In the genomic region with DNA sequence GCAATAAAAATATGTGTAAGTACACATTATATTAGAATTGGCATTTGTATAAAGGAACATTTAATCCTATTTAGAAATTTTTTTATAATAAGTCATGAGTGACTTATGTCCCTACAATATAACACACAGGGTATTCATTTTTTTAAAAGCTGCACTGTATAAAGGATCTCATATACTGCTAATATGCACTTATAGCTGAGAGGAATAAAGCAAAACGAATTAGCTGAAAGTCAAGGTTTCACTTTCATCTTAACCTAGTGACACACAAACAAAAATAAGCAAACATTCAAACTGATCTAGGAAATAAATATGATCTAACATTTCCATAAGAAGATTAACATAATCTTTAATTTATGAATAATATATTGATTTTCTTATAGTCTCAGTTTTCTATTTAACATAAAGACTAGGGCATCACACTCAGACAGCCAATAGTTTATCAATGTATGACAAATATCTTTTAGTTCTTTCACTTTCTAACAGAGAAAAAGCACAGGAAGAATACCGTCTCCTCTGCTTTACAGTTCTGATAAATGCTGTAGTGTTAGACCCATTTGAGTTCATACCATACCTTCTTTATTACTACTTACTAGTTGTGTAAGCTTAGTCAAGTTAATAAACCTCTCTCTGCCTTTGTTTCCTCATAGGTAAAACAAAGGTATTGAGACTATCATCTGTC, we compare ENCODE assay signal across 18 cellular contexts. TPM values are rescaled to one million over a fixed set of nuclear protein-coding genes. Genes with fewer than 3 reads are reported as not detected.
DNase-seq lines count a peak whose midpoint lies in the region; ATAC-seq, FAIRE-seq and TF ChIP-seq lines count a peak whose summit lies in the region.
"Had no signal": no experiment of that assay in that cellular context is flagged by ENCODE, and none has a peak within 500 bp of the region (broad histone marks: within the 10 kb centered on the region; RNA-seq: fewer than 3 reads in every experiment).

No MANE protein-coding gene starts in this region.

- ATAC-seq in GM18519 (IDR thresholded peaks at IDR 0.05; ENCODE audit: low FRiP score, unreplicated experiment) (peak; percentile 70), GM21381 (IDR thresholded peaks at IDR 0.05; ENCODE audit: unreplicated experiment) (peak; percentile 71), HG03175 (IDR thresholded peaks at IDR 0.05; ENCODE audit: unreplicated experiment) (peak; percentile 73), body of pancreas (no peak)

- H4K20me1 ChIP-seq in H1 (replicated peaks in 1 of 2; ENCODE audit: control insufficient read depth in 1 of 2, insufficient read depth in 2 of 2, low read length in 2 of 2) (no peaks in the 10 kb centered on the region), Karpas-422 (ENCODE audit: insufficient read depth, low read depth, low read length) (no peaks in the 10 kb centered on the region)

- no peak for FAIRE-seq in H1 (lab: Jason Lieb, UNC)
- FAIRE-seq: bronchial epithelial cell had no signal

- no peaks in the 10 kb centered on the region for H3K9me2 ChIP-seq in Karpas-422 (replicated peaks; ENCODE audit: insufficient read depth, low read length)

- no peaks in the 10 kb centered on the region for H3K27me3 ChIP-seq in H1 (replicated peaks in 1 of 4; ENCODE audit: control insufficient read depth in 3 of 4, extremely low read depth in 1 of 4, insufficient read depth in 3 of 4, low read length in 3 of 4)
- no peaks in the 10 kb centered on the region for H3K27me3 ChIP-seq in body of pancreas
- no peaks in the 10 kb centered on the region for H3K27me3 ChIP-seq in Karpas-422 (ENCODE audit: low read length)

- DNase-seq in H1 (ENCODE audit: low read depth in 1 of 2, low spot score in 2 of 2) (no peak), body of pancreas (no peak), Karpas-422 (no peak), NCI-H187 treated with DMSO at 0.1 percent for 48 hours (lab: John Stamatoyannopoulos, UW) (no peak), NCI-H748 (lab: John Stamatoyannopoulos, UW; ENCODE audit: unreplicated experiment) (no peak)
- DNase-seq: activated CD4-positive, alpha-beta T cell treated with anti-CD3 and anti-CD28 coated beads for 4 hours; activated naive CD4-positive, alpha-beta T cell; Caco-2; hippocampal formation; KBM-7; NCI-H2107 had no signal

- H3K9ac ChIP-seq in H1 (replicated peaks in 1 of 4; ENCODE audit: extremely low read depth in 1 of 4, low read depth in 3 of 4, low read length in 3 of 4): no peak overlapping the region
- no peak overlapping the region for H3K9ac ChIP-seq in Karpas-422 (ENCODE audit: low read length)

- 90% methylated on average over 2 of the region's 2 CpGs; no CpG with 5 or more reads in 1 of the 2 experiments for WGBS in H1 (ENCODE audit: extremely low coverage in 1 of 2, insufficient coverage in 1 of 2, insufficient read length in 1 of 2, insufficient replicate concordance in 2 of 2, low coverage in 1 of 2, low lambda C conversion rate in 2 of 2, missing lambda C conversion rate in 1 of 2), 2 experiments
- WGBS in body of pancreas, 2 donors: 45 to 53% methylated on average over 2 of the region's 2 CpGs

- H3K79me2 ChIP-seq in H1 (ENCODE audit: control insufficient read depth in 1 of 2, insufficient read depth in 2 of 2, low read length in 2 of 2) (no peaks in the 10 kb centered on the region), Karpas-422 (ENCODE audit: low read length) (no peaks in the 10 kb centered on the region)

- H4K91ac ChIP-seq in H1 (replicated peaks; ENCODE audit: insufficient read length, low read length): no peak overlapping the region

- TF ChIP-seq EP300 in H1 (IDR thresholded peaks at IDR 0.05; ENCODE audit: borderline replicate concordance in 1 of 2, low read depth in 2 of 2, low read length in 2 of 2): no peak

- H2AFZ ChIP-seq in H1 (ENCODE audit: low read length) (0 out of 2 replicates have a peak overlapping the region, but pooled peaks have one; percentile 5), Karpas-422 (ENCODE audit: low read length) (no peak overlapping the region)

- H3K27ac ChIP-seq in H1 (ENCODE audit: low read depth, low read length): no peak overlapping the region
- H3K27ac ChIP-seq in body of pancreas: no peak overlapping the region
- no peak overlapping the region for H3K27ac ChIP-seq in Karpas-422 (ENCODE audit: low read length)
- H3K27ac ChIP-seq: thoracic aorta had no signal

- no peak overlapping the region for H2BK120ac ChIP-seq in H1 (replicated peaks; ENCODE audit: low read depth, low read length)

- H4K5ac ChIP-seq in H1 (ENCODE audit: insufficient read length, low read depth, low read length): no peak overlapping the region

- POLR2A ChIA-PET in H1 (lab: Charles Lee; ENCODE audit: partially characterized antibody): no interaction called here

- no peak overlapping the region for H2BK12ac ChIP-seq in H1 (ENCODE audit: low read depth, low read length)

- H3K18ac ChIP-seq in H1 (ENCODE audit: extremely low read depth, low read length): no peak overlapping the region

- CTCF ChIA-PET in H1 (lab: Charles Lee; ENCODE audit: partially characterized antibody): interaction anchor here (0.8 to 3.1 kb wide), 2 partner anchors 14 to 60 kb away, joined by 3 to 14 read pairs; no protein-coding TSS in a partner anchor

- H3K9me3 ChIP-seq in H1 (ENCODE audit: insufficient read depth in 2 of 2, low read depth in 1 of 2, low read length in 1 of 2) (no peaks in the 10 kb centered on the region), body of pancreas (no peaks in the 10 kb centered on the region), Karpas-422 (ENCODE audit: low read length) (no peaks in the 10 kb centered on the region)
- H3K9me3 ChIP-seq: Caco-2, thoracic aorta had no signal

- TF ChIP-seq CTCF in H1 (IDR thresholded peaks at IDR 0.05; ENCODE audit: control extremely low read depth in 1 of 3, insufficient read depth in 1 of 3, low read depth in 1 of 3, low read length in 3 of 3) (no peak), body of pancreas (IDR thresholded peaks at IDR 0.05) (no peak)

- H3K23ac ChIP-seq in H1 (ENCODE audit: insufficient read length): no peak overlapping the region

- H4K8ac ChIP-seq in H1 (ENCODE audit: extremely low read depth, insufficient read depth, low read length): no peak overlapping the region

- H3K4ac ChIP-seq in H1 (replicated peaks; ENCODE audit: insufficient read length, low read depth, low read length): no peak overlapping the region

- TF ChIP-seq RAD21 in H1 (IDR thresholded peaks at IDR 0.05 in 1 of 2, conservative IDR thresholded peaks at IDR 0.05 in 1 of 2; ENCODE audit: low read depth in 2 of 2, low read length in 2 of 2): no peak

- H3K4me2 ChIP-seq in H1 (ENCODE audit: insufficient read depth in 1 of 2, low read depth in 2 of 2, low read length in 2 of 2) (no peak overlapping the region), Karpas-422 (ENCODE audit: low read depth, low read length, poor library complexity, severe bottlenecking) (no peak overlapping the region)

- H3K4me1 ChIP-seq in H1 (replicated peaks in 1 of 4; ENCODE audit: control insufficient read depth in 3 of 4, insufficient read depth in 4 of 4, low read length in 3 of 4) (no peaks in the 10 kb centered on the region), body of pancreas (no peaks in the 10 kb centered on the region), Karpas-422 (ENCODE audit: low read length) (no peaks in the 10 kb centered on the region)
- H3K4me1 ChIP-seq: Caco-2 had no signal

- no peaks in the 10 kb centered on the region for H3K79me1 ChIP-seq in H1 (ENCODE audit: low read depth, low read length)

- no peak overlapping the region for H2AK5ac ChIP-seq in H1 (ENCODE audit: low read depth, low read length)

- no peak overlapping the region for H2BK5ac ChIP-seq in H1 (ENCODE audit: low read depth, low read length)

- no peaks in the 10 kb centered on the region for H3K23me2 ChIP-seq in H1 (ENCODE audit: low read depth, low read length)

- intact Hi-C loops in body of pancreas (cut with DNase I): no loop called here

- H3K4me3 ChIP-seq in H1 (ENCODE audit: extremely low read depth in 1 of 4, insufficient read depth in 2 of 4, low read depth in 3 of 4, low read length in 4 of 4): no peak overlapping the region
- H3K4me3 ChIP-seq in body of pancreas: no peak overlapping the region
- no peak overlapping the region for H3K4me3 ChIP-seq in Karpas-422 (ENCODE audit: low read length)
- H3K4me3 ChIP-seq: lung, thoracic aorta had no signal

- no peak overlapping the region for H3K14ac ChIP-seq in H1 (ENCODE audit: insufficient read length)

- H2BK15ac ChIP-seq in H1 (ENCODE audit: low read length): no peak overlapping the region

- no peak for TF ChIP-seq POLR2A in H1 (IDR thresholded peaks at IDR 0.05; ENCODE audit: control extremely low read depth in 1 of 2, low read depth in 2 of 2, low read length in 2 of 2)
- no peak for TF ChIP-seq POLR2A in body of pancreas (IDR thresholded peaks at IDR 0.05)

- H2BK20ac ChIP-seq in H1 (ENCODE audit: low read length): no peak overlapping the region

- no peak overlapping the region for H3K56ac ChIP-seq in H1 (replicated peaks; ENCODE audit: insufficient read length, low read depth, low read length)

- no peaks in the 10 kb centered on the region for H3K36me3 ChIP-seq in H1 (ENCODE audit: control insufficient read depth in 2 of 4, insufficient read depth in 4 of 4, low read length in 3 of 4)
- H3K36me3 ChIP-seq in body of pancreas (replicated peaks in 1 of 2; ENCODE audit: insufficient read depth in 1 of 2, low read depth in 2 of 2): no peaks in the 10 kb centered on the region
- no peaks in the 10 kb centered on the region for H3K36me3 ChIP-seq in Karpas-422 (ENCODE audit: insufficient read depth, low read length)
- H3K36me3 ChIP-seq: thoracic aorta had no signal

RNA-seq across cellular contexts. Expression of gene DCDC1, which starts 42.9 kb away (rescaled TPM):
- total RNA-seq in H1 (2021; fragmentation: NEBNext Ultra II Directional; extraction: Animal tissue kit (Norgen Biotek cat#: 25700)): 0.52 and 0.56 TPM in 2 replicates
- polyA plus RNA-seq in H1 (2011; rRNA removed): 0.06 and 0.15 TPM in 2 replicates
- polyA plus RNA-seq in H1 (2011; cell fraction: cytosol; rRNA removed): 0.31 TPM
- polyA plus RNA-seq in H1 (2011; cell fraction: nucleus; rRNA removed): 0.29 TPM
- polyA plus RNA-seq in H1 (2012, experiment 1 of 2): 0.21 to 0.37 TPM (median 0.29 TPM) in 4 replicates
- not detected for polyA plus RNA-seq in H1 (2012, experiment 2 of 2)
- 0.18 TPM for polyA plus RNA-seq in H1 (2013, experiment 1 of 2)
- polyA plus RNA-seq in H1 (2013, experiment 2 of 2): 0.20 TPM
- 0.85 and 0.91 TPM in 2 replicates for polyA minus RNA-seq in H1 (2011; rRNA and poly(A)+ RNA removed)
- polyA minus RNA-seq in H1 (2011; cell fraction: cytosol; rRNA and poly(A)+ RNA removed): 0.29 TPM
- 3.4 TPM for polyA minus RNA-seq in H1 (2011; cell fraction: nucleus; rRNA and poly(A)+ RNA removed)
- total RNA-seq in body of pancreas: 1 to 10 TPM in 1 of 2 donors, under 1 TPM in 1; 0.33 to 1.8 TPM
- total RNA-seq in Karpas-422 (2014; rRNA removed; shearing (Covaris generic); ENCODE audit: low replicate concordance): not detected in 2 replicates
- total RNA-seq: bronchial epithelial cell, Caco-2, skeletal muscle tissue, thoracic aorta had no signal

RNA-seq across cellular contexts. Expression of gene DNAJC24, which starts 43.1 kb away (rescaled TPM):
- 21.1 TPM in 2 replicates for total RNA-seq in H1 (2021; fragmentation: NEBNext Ultra II Directional; extraction: Animal tissue kit (Norgen Biotek cat#: 25700))
- polyA plus RNA-seq in H1 (2011; rRNA removed): 6.8 and 7.2 TPM in 2 replicates
- polyA plus RNA-seq in H1 (2011; cell fraction: cytosol; rRNA removed): 9.8 TPM
- polyA plus RNA-seq in H1 (2011; cell fraction: nucleus; rRNA removed): 14.0 TPM
- 8.7 to 13.6 TPM (median 10.6 TPM) in 4 replicates for polyA plus RNA-seq in H1 (2012, experiment 1 of 2)
- polyA plus RNA-seq in H1 (2012, experiment 2 of 2): 1.5 TPM
- 16.2 TPM for polyA plus RNA-seq in H1 (2013, experiment 1 of 2)
- 14.1 TPM for polyA plus RNA-seq in H1 (2013, experiment 2 of 2)
- 8.7 and 11.1 TPM in 2 replicates for polyA minus RNA-seq in H1 (2011; rRNA and poly(A)+ RNA removed)
- polyA minus RNA-seq in H1 (2011; cell fraction: cytosol; rRNA and poly(A)+ RNA removed): 9.5 TPM
- polyA minus RNA-seq in H1 (2011; cell fraction: nucleus; rRNA and poly(A)+ RNA removed): 43.8 TPM
- 10 to 100 TPM; 16.1 to 32.3 TPM for total RNA-seq in body of pancreas
- total RNA-seq in Karpas-422 (2014; rRNA removed; shearing (Covaris generic); ENCODE audit: low replicate concordance): 24.6 and 50.6 TPM in 2 replicates
